ENCODE assay signal across 12 cellular contexts in the genomic region with DNA sequence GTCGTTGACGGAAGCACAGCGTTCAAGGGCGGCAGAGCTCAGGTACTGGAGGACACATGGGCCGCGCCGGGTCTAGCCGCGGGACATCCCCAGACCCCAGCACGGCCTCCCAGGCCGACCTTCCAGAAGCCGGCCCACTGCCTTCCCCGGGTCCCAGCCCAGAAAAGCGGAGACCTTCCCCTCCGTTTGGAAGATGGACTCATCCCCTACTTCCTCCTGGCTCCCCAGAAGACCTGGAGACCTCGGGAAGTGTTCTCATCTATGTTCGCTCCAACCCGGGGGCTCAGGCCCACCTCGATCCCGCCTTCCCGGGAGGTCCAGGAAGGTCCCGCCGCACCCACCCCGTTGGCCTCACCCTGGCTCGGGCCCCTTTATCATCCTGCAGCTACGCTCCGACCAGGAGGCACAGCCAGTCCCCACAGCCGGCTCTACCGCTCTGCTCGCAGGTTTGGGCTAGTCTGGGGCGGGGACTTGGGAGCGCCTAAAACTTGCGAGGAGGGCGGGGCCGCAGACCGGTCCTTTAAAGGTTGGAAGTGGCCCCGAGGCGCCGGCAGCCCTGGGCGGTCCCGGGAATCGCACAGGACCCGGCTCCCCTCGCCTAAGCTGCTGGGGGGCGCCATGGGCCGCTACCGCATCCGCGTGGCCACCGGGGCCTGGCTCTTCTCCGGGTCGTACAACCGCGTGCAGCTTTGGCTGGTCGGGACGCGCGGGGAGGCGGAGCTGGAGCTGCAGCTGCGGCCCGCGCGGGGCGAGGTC. TPM values are rescaled to one million over a fixed set of nuclear protein-coding genes. Genes with fewer than 3 reads are reported as not detected.
A peak's percentile ranks its signal among the peaks of the same experiment; 100 is the strongest.
DNase-seq lines count a peak whose midpoint lies in the region; ATAC-seq, FAIRE-seq and TF ChIP-seq lines count a peak whose summit lies in the region.
"Had no signal": no experiment of that assay in that cellular context is flagged by ENCODE, and none has a peak within 500 bp of the region (broad histone marks: within the 10 kb centered on the region; RNA-seq: fewer than 3 reads in every experiment).

A gene with protein sequence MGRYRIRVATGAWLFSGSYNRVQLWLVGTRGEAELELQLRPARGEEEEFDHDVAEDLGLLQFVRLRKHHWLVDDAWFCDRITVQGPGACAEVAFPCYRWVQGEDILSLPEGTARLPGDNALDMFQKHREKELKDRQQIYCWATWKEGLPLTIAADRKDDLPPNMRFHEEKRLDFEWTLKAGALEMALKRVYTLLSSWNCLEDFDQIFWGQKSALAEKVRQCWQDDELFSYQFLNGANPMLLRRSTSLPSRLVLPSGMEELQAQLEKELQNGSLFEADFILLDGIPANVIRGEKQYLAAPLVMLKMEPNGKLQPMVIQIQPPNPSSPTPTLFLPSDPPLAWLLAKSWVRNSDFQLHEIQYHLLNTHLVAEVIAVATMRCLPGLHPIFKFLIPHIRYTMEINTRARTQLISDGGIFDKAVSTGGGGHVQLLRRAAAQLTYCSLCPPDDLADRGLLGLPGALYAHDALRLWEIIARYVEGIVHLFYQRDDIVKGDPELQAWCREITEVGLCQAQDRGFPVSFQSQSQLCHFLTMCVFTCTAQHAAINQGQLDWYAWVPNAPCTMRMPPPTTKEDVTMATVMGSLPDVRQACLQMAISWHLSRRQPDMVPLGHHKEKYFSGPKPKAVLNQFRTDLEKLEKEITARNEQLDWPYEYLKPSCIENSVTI (plus strand): TSS at position 550 of the 756 bp plus-strand sequence. CDS start 69 bp downstream, at position 619.

- H3K4me3 ChIP-seq in HUES6 (ENCODE audit: low read depth, low read length) (peak within 1 kb of the TSS; percentile 61), esophagus muscularis mucosa (peak within 1 kb of the TSS; percentile 43 to 55 (median 47)), right lobe of liver (peak within 1 kb of the TSS in 1 of 3 donors; percentile 27)

- peak within 1 kb of the TSS; percentile 20 for H3K27ac Mint-ChIP-seq in stimulated activated naive B cell treated with anti-CD40 and anti-IgM and Interleukin-4, amounts not matched to agents 10 μg/mL and 1 μg/mL and 100 μg/mL, for 72 hours
- no peak within 1 kb of the TSS for H3K27ac Mint-ChIP-seq in activated CD4-positive, alpha-beta T cell treated with anti-CD3 and anti-CD28 coated beads for 36 hours
- H3K27ac Mint-ChIP-seq: activated CD4-positive, alpha-beta memory T cell treated with anti-CD3 and anti-CD28 coated beads, Interleukin-2, amount 10 ng/mL, durations not matched to agents 7 days and 5 days had no signal

- H3K27ac ChIP-seq in HUES6 (ENCODE audit: low read depth, low read length) (no peak within 1 kb of the TSS), esophagus muscularis mucosa (replicated peaks in 1 of 4) (no peak within 1 kb of the TSS), right lobe of liver (no peak within 1 kb of the TSS)
- H3K27ac ChIP-seq: HL-60 had no signal

- WGBS in esophagus muscularis mucosa, result 18% methylated on average over 24 of the region's 64 CpGs
- 24% methylated on average over 12 of the region's 64 CpGs for WGBS in right lobe of liver (ENCODE audit: insufficient coverage, low coverage, low lambda C conversion rate, missing lambda C conversion rate)

- no peak for TF ChIP-seq EP300 in esophagus muscularis mucosa (IDR thresholded peaks at IDR 0.05)

- DNase-seq in esophagus muscularis mucosa (ENCODE audit: extremely low spot score) (no peak), right lobe of liver (peak in 1 of 3 donors; percentile 45), D721Med (ENCODE audit: insufficient read length, low spot score) (no peak), HTR-8/SVneo (ENCODE audit: insufficient read length, low spot score) (no peak), dedifferentiated amniotic fluid mesenchymal stem cell (ENCODE audit: extremely low spot score) (no peak)
- DNase-seq in stimulated activated naive B cell treated with anti-CD40 and anti-IgM and Interleukin-4, amounts not matched to agents 10 μg/mL and 1 μg/mL and 100 μg/mL, for 72 hours, result no peak
- no peak for DNase-seq in activated CD4-positive, alpha-beta T cell treated with anti-CD3 and anti-CD28 coated beads for 36 hours
- DNase-seq: activated CD4-positive, alpha-beta memory T cell treated with anti-CD3 and anti-CD28 coated beads, Interleukin-2, amount 10 ng/mL, durations not matched to agents 7 days and 5 days; caudate nucleus; NCI-H345 had no signal

- H3K9me3 Mint-ChIP-seq in stimulated activated naive B cell treated with anti-CD40 and anti-IgM and Interleukin-4, amounts not matched to agents 10 μg/mL and 1 μg/mL and 100 μg/mL, for 72 hours, result no peaks in the 10 kb centered on the region
- no peaks in the 10 kb centered on the region for H3K9me3 Mint-ChIP-seq in activated CD4-positive, alpha-beta T cell treated with anti-CD3 and anti-CD28 coated beads for 36 hours (ENCODE audit: low read depth)
- H3K9me3 Mint-ChIP-seq: activated CD4-positive, alpha-beta memory T cell treated with anti-CD3 and anti-CD28 coated beads, Interleukin-2, amount 10 ng/mL, durations not matched to agents 7 days and 5 days had no signal

- peaks cover 38 to 51% of the 10 kb centered on the region in 2 donors for H3K36me3 Mint-ChIP-seq in stimulated activated naive B cell treated with anti-CD40 and anti-IgM and Interleukin-4, amounts not matched to agents 10 μg/mL and 1 μg/mL and 100 μg/mL, for 72 hours
- H3K36me3 Mint-ChIP-seq in activated CD4-positive, alpha-beta T cell treated with anti-CD3 and anti-CD28 coated beads for 36 hours (ENCODE audit: low read depth), result peaks cover 19% of the 10 kb centered on the region

- peaks cover 12 to 17% of the 10 kb centered on the region in 2 donors for H3K4me1 Mint-ChIP-seq in stimulated activated naive B cell treated with anti-CD40 and anti-IgM and Interleukin-4, amounts not matched to agents 10 μg/mL and 1 μg/mL and 100 μg/mL, for 72 hours
- H3K4me1 Mint-ChIP-seq in activated CD4-positive, alpha-beta T cell treated with anti-CD3 and anti-CD28 coated beads for 36 hours, result no peaks in the 10 kb centered on the region

- no peaks in the 10 kb centered on the region for H3K9me3 ChIP-seq in HUES6 (ENCODE audit: control insufficient read depth, insufficient read depth, low read depth, low read length)
- H3K9me3 ChIP-seq in esophagus muscularis mucosa, result no peaks in the 10 kb centered on the region
- no peaks in the 10 kb centered on the region for H3K9me3 ChIP-seq in right lobe of liver

- FAIRE-seq in D721Med (lab: Jason Lieb, UNC), result no peak
- no peak for FAIRE-seq in HTR-8/SVneo (lab: Jason Lieb, UNC)

- H3K4me3 Mint-ChIP-seq in stimulated activated naive B cell treated with anti-CD40 and anti-IgM and Interleukin-4, amounts not matched to agents 10 μg/mL and 1 μg/mL and 100 μg/mL, for 72 hours, result peak within 1 kb of the TSS; percentile 32 to 44
- H3K4me3 Mint-ChIP-seq in activated CD4-positive, alpha-beta T cell treated with anti-CD3 and anti-CD28 coated beads for 36 hours, result no peak within 1 kb of the TSS
- H3K4me3 Mint-ChIP-seq: activated CD4-positive, alpha-beta memory T cell treated with anti-CD3 and anti-CD28 coated beads, Interleukin-2, amount 10 ng/mL, durations not matched to agents 7 days and 5 days had no signal

- peak within 1 kb of the TSS; percentile 46 for H3K9ac ChIP-seq in HUES6 (ENCODE audit: low read length)

- H3K27me3 Mint-ChIP-seq in stimulated activated naive B cell treated with anti-CD40 and anti-IgM and Interleukin-4, amounts not matched to agents 10 μg/mL and 1 μg/mL and 100 μg/mL, for 72 hours, result no peaks in the 10 kb centered on the region
- no peaks in the 10 kb centered on the region for H3K27me3 Mint-ChIP-seq in activated CD4-positive, alpha-beta T cell treated with anti-CD3 and anti-CD28 coated beads for 36 hours
- H3K27me3 Mint-ChIP-seq: activated CD4-positive, alpha-beta memory T cell treated with anti-CD3 and anti-CD28 coated beads, Interleukin-2, amount 10 ng/mL, durations not matched to agents 7 days and 5 days had no signal

- H3K4me1 ChIP-seq in HUES6 (ENCODE audit: control insufficient read depth, insufficient read depth, low read length), result peaks cover 8% of the 10 kb centered on the region
- peaks cover 8 to 18% (median 16%) of the 10 kb centered on the region in 4 donors for H3K4me1 ChIP-seq in esophagus muscularis mucosa
- peaks cover 0 to 9% (median 0%) of the 10 kb centered on the region in 4 donors for H3K4me1 ChIP-seq in right lobe of liver

- peaks cover 36% of the 10 kb centered on the region for H3K27me3 ChIP-seq in HUES6 (ENCODE audit: control insufficient read depth, insufficient read depth, low read length)
- H3K27me3 ChIP-seq in esophagus muscularis mucosa, result peaks cover 0 to 33% (median 0%) of the 10 kb centered on the region in 4 donors
- H3K27me3 ChIP-seq in right lobe of liver, result no peaks in the 10 kb centered on the region

- intact Hi-C loops in esophagus muscularis mucosa (cut with DNase I) (no loop called here), right lobe of liver (cut with DNase I) (loop anchor here in 1 of 2 donors (5.0 kb wide), 1 partner anchor 78 kb away; no protein-coding TSS in a partner anchor)
- intact Hi-C loops in activated CD4-positive, alpha-beta T cell treated with anti-CD3 and anti-CD28 coated beads for 36 hours (cut with DNase I, micrococcal nuclease), result no loop called here

- H3K36me3 ChIP-seq in HUES6 (ENCODE audit: control insufficient read depth, insufficient read depth, low read length) (peaks cover 3% of the 10 kb centered on the region), esophagus muscularis mucosa (peaks cover 14 to 36% (median 29%) of the 10 kb centered on the region in 4 donors), right lobe of liver (peaks cover 0 to 9% (median 0%) of the 10 kb centered on the region in 4 donors)

- peak; percentile 65 to 75 (median 72) for ATAC-seq in right lobe of liver
- peak; percentile 48 to 51 for ATAC-seq in stimulated activated naive B cell treated with anti-CD40 and anti-IgM and Interleukin-4, amounts not matched to agents 10 μg/mL and 1 μg/mL and 100 μg/mL, for 72 hours (replicated peaks)
- no peak for ATAC-seq in activated CD4-positive, alpha-beta T cell treated with anti-CD3 and anti-CD28 coated beads for 36 hours

- TF ChIP-seq POLR2A in esophagus muscularis mucosa (IDR thresholded peaks at IDR 0.05; ENCODE audit: low read depth) (no peak), right lobe of liver (IDR thresholded peaks at IDR 0.05) (no peak)

- POLR2A ChIA-PET in activated CD4-positive, alpha-beta T cell treated with anti-CD3 and anti-CD28 coated beads for 36 hours (lab: Charles Lee), result no interaction called here

- CTCF ChIA-PET in activated CD4-positive, alpha-beta T cell treated with anti-CD3 and anti-CD28 coated beads for 36 hours (lab: Charles Lee), result interaction anchor here (1.8 to 2.1 kb wide), 2 partner anchors 8 to 85 kb away, joined by 4 to 14 read pairs; no protein-coding TSS in a partner anchor

- TF ChIP-seq CTCF in esophagus muscularis mucosa (IDR thresholded peaks at IDR 0.05) (no peak), right lobe of liver (IDR thresholded peaks at IDR 0.05) (no peak), D721Med (IDR thresholded peaks at IDR 0.05; ENCODE audit: insufficient read depth, missing control alignments) (no peak)

RNA-seq across cellular contexts. Expression of the gene that starts here (rescaled TPM):
- total RNA-seq in esophagus muscularis mucosa (under 1 TPM in 1 of 4 donors, not detected in 3; 0.17 TPM), right lobe of liver (under 1 TPM in 2 of 6 experiments, not detected in 4; 0.17 to 0.27 TPM)
- total RNA-seq in activated CD4-positive, alpha-beta T cell treated with anti-CD3 and anti-CD28 coated beads for 36 hours, result not detected
- total RNA-seq: activated CD4-positive, alpha-beta memory T cell treated with anti-CD3 and anti-CD28 coated beads, Interleukin-2, amount 10 ng/mL, durations not matched to agents 7 days and 5 days had no signal

Comparison
In these comparisons a context has a peak if more than half of its experiments do, and no peak if none do; other contexts are left out.
1. Peak in ATAC-seq in right lobe of liver; RNA of the gene not detected or under 1 TPM.